15 cellular contexts compared by ENCODE assay signal in the genomic region with DNA sequence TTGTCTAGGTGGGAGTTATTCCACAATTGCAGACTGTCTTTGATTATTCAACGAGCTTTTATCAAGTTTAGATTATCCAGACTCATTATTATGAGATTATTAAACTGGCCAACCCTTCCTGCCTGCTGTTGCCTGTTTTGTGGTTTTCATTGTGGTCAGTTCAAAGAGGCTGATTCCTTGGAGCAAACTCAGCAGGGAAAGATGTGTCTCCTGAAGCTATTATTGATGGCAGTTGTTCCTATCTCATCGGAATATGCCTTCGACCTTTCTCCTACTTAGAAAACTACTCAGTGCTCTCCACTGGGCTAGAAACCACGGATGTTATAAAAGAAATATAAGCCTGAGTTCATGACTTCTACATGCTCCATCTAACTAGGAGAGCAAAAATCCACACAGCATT.
DNase-seq lines count a peak whose midpoint lies in the region; ATAC-seq and TF ChIP-seq lines count a peak whose summit lies in the region.
"Had no signal": no experiment of that assay in that cellular context is flagged by ENCODE, and none has a peak within 500 bp of the region (broad histone marks: within the 10 kb centered on the region; RNA-seq: fewer than 3 reads in every experiment).

No MANE protein-coding gene starts in this region.

- H3K9me3 Mint-ChIP-seq in immature natural killer cell = no peaks in the 10 kb centered on the region
- H3K9me3 Mint-ChIP-seq: activated naive CD4-positive, alpha-beta T cell treated with anti-CD3 and anti-CD28 coated beads, Interleukin-2, amount 10 ng/mL, durations not matched to agents 7 days and 5 days had no signal

- ATAC-seq in HG02885 (IDR thresholded peaks at IDR 0.05; ENCODE audit: poor library complexity, unreplicated experiment) (no peak), body of pancreas (no peak)
- ATAC-seq: activated CD8-positive, alpha-beta memory T cell treated with anti-CD3 and anti-CD28 coated beads, Interleukin-2, amount 10 ng/mL, durations not matched to agents 7 days and 5 days had no signal

- CTCF ChIA-PET in RWPE1 (lab: Yijun Ruan, JAX) = interaction anchor here (0.6 kb wide), 2 partner anchors 103 to 978 kb away, joined by 3 to 4 read pairs; no protein-coding TSS in a partner anchor

- H3K9ac ChIP-seq in BLaER1 treated with 17β-estradiol and CSF1 and Interleukin-3, amounts not matched to agents 10 nM and 100 nM = no peak overlapping the region

- H3K27ac ChIP-seq in BLaER1 treated with 17β-estradiol and CSF1 and Interleukin-3, amounts not matched to agents 10 nM and 100 nM = no peak overlapping the region
- no peak overlapping the region for H3K27ac ChIP-seq in RWPE1
- no peak overlapping the region for H3K27ac ChIP-seq in epithelial cell of prostate
- no peak overlapping the region for H3K27ac ChIP-seq in osteoblast (ENCODE audit: low read depth, low read length)
- no peak overlapping the region for H3K27ac ChIP-seq in body of pancreas

- POLR2A ChIA-PET in RWPE1 (lab: Yijun Ruan, JAX; ENCODE audit: low non-redundant PET) = no interaction called here

- no peaks in the 10 kb centered on the region for H3K4me1 Mint-ChIP-seq in immature natural killer cell
- H3K4me1 Mint-ChIP-seq: activated CD8-positive, alpha-beta memory T cell treated with anti-CD3 and anti-CD28 coated beads, Interleukin-2, amount 10 ng/mL, durations not matched to agents 7 days and 5 days; activated naive CD4-positive, alpha-beta T cell treated with anti-CD3 and anti-CD28 coated beads, Interleukin-2, amount 10 ng/mL, durations not matched to agents 7 days and 5 days had no signal

- H3K27me3 ChIP-seq in BLaER1 treated with 17β-estradiol and CSF1 and Interleukin-3, amounts not matched to agents 10 nM and 100 nM = no peaks in the 10 kb centered on the region
- H3K27me3 ChIP-seq in osteoblast (ENCODE audit: insufficient read depth, low read length) (no peaks in the 10 kb centered on the region), body of pancreas (no peaks in the 10 kb centered on the region)

- H3K36me3 ChIP-seq in BLaER1 treated with 17β-estradiol and CSF1 and Interleukin-3, amounts not matched to agents 10 nM and 100 nM = no peaks in the 10 kb centered on the region
- H3K36me3 ChIP-seq in osteoblast (ENCODE audit: insufficient read depth, low read length) = no peaks in the 10 kb centered on the region
- no peaks in the 10 kb centered on the region for H3K36me3 ChIP-seq in body of pancreas (replicated peaks in 1 of 2; ENCODE audit: insufficient read depth in 1 of 2, low read depth in 2 of 2)

- intact Hi-C loops in body of pancreas (cut with DNase I) = no loop called here

- peak; percentile 37 for DNase-seq in RWPE1 (ENCODE audit: low spot score)
- DNase-seq in epithelial cell of prostate (ENCODE audit: low read depth, low spot score) = peak; percentile 29
- DNase-seq in osteoblast (ENCODE audit: insufficient read length, low spot score, missing footprints) = no peak
- no peak for DNase-seq in hepatic stellate cell (ENCODE audit: low spot score)
- no peak for DNase-seq in immature natural killer cell
- no peak for DNase-seq in body of pancreas
- DNase-seq: activated CD8-positive, alpha-beta memory T cell treated with anti-CD3 and anti-CD28 coated beads, Interleukin-2, amount 10 ng/mL, durations not matched to agents 7 days and 5 days; activated naive CD4-positive, alpha-beta T cell treated with anti-CD3 and anti-CD28 coated beads, Interleukin-2, amount 10 ng/mL, durations not matched to agents 7 days and 5 days; erythroblast; NCI-H2227 treated with DMSO at 0.1 percent for 48 hours; small intestine had no signal

- H2AFZ ChIP-seq in osteoblast (ENCODE audit: low read length) = no peak overlapping the region

- no peak overlapping the region for H3K4me3 Mint-ChIP-seq in immature natural killer cell
- H3K4me3 Mint-ChIP-seq: activated CD8-positive, alpha-beta memory T cell treated with anti-CD3 and anti-CD28 coated beads, Interleukin-2, amount 10 ng/mL, durations not matched to agents 7 days and 5 days; activated naive CD4-positive, alpha-beta T cell treated with anti-CD3 and anti-CD28 coated beads, Interleukin-2, amount 10 ng/mL, durations not matched to agents 7 days and 5 days; stimulated activated naive CD8-positive, alpha-beta T cell treated with anti-CD3 and anti-CD28 coated beads, Interleukin-15, Interleukin-2, amounts not matched to agents 100 ng/mL and 50 ng/mL, for 24 hours had no signal

- H3K4me2 ChIP-seq in BLaER1 treated with 17β-estradiol and CSF1 and Interleukin-3, amounts not matched to agents 10 nM and 100 nM = peak overlapping the region in 10 of 11 experiments; percentile 2 to 49 (median 18); a peak in 11 of 22 replicates
- H3K4me2 ChIP-seq in osteoblast (ENCODE audit: insufficient read depth, low read length) = peak overlapping the region; percentile 41

- H3K36me3 Mint-ChIP-seq in immature natural killer cell = no peaks in the 10 kb centered on the region
- H3K36me3 Mint-ChIP-seq: activated CD8-positive, alpha-beta memory T cell treated with anti-CD3 and anti-CD28 coated beads, Interleukin-2, amount 10 ng/mL, durations not matched to agents 7 days and 5 days; activated naive CD4-positive, alpha-beta T cell treated with anti-CD3 and anti-CD28 coated beads, Interleukin-2, amount 10 ng/mL, durations not matched to agents 7 days and 5 days had no signal

- H3K79me2 ChIP-seq in osteoblast (ENCODE audit: insufficient read depth, low read length) = no peaks in the 10 kb centered on the region

- H3K9me3 ChIP-seq in BLaER1 treated with 17β-estradiol and CSF1 and Interleukin-3, amounts not matched to agents 10 nM and 100 nM (replicated peaks in 1 of 11) = peaks cover 0 to 16% (median 8%) of the 10 kb centered on the region in 11 experiments; a peak in 8 of 22 replicates
- H3K9me3 ChIP-seq in osteoblast (ENCODE audit: low read depth, low read length) (no peaks in the 10 kb centered on the region), body of pancreas (no peaks in the 10 kb centered on the region)

- no peak overlapping the region for H3K27ac Mint-ChIP-seq in immature natural killer cell
- H3K27ac Mint-ChIP-seq: activated CD8-positive, alpha-beta memory T cell treated with anti-CD3 and anti-CD28 coated beads, Interleukin-2, amount 10 ng/mL, durations not matched to agents 7 days and 5 days; activated naive CD4-positive, alpha-beta T cell treated with anti-CD3 and anti-CD28 coated beads, Interleukin-2, amount 10 ng/mL, durations not matched to agents 7 days and 5 days; stimulated activated naive CD8-positive, alpha-beta T cell treated with anti-CD3 and anti-CD28 coated beads, Interleukin-15, Interleukin-2, amounts not matched to agents 100 ng/mL and 50 ng/mL, for 24 hours had no signal

- H3K4me1 ChIP-seq in BLaER1 treated with 17β-estradiol and CSF1 and Interleukin-3, amounts not matched to agents 10 nM and 100 nM = peaks cover 6 to 20% (median 12%) of the 10 kb centered on the region in 10 experiments; a peak in 16 of 20 replicates
- H3K4me1 ChIP-seq in osteoblast (ENCODE audit: insufficient read depth, low read length) (peaks cover 35% of the 10 kb centered on the region), body of pancreas (no peaks in the 10 kb centered on the region)

- peaks cover 1 to 6% (median 2%) of the 10 kb centered on the region in 3 donors for H3K27me3 Mint-ChIP-seq in immature natural killer cell (ENCODE audit: low read depth in 3 of 3)
- H3K27me3 Mint-ChIP-seq: activated CD8-positive, alpha-beta memory T cell treated with anti-CD3 and anti-CD28 coated beads, Interleukin-2, amount 10 ng/mL, durations not matched to agents 7 days and 5 days had no signal

- H4K20me1 ChIP-seq in BLaER1 treated with 17β-estradiol and CSF1 and Interleukin-3, amounts not matched to agents 10 nM and 100 nM = no peaks in the 10 kb centered on the region
- no peaks in the 10 kb centered on the region for H4K20me1 ChIP-seq in osteoblast (ENCODE audit: insufficient read depth, low read length)

- H3K4me3 ChIP-seq in BLaER1 treated with 17β-estradiol and CSF1 and Interleukin-3, amounts not matched to agents 10 nM and 100 nM = no peak overlapping the region
- H3K4me3 ChIP-seq in osteoblast (ENCODE audit: insufficient read depth, low read length) (no peak overlapping the region), body of pancreas (no peak overlapping the region)
- H3K4me3 ChIP-seq: lung had no signal

- 46 to 60% methylated on average over 4 of the region's 4 CpGs for WGBS in body of pancreas, 2 donors

- no peak for TF ChIP-seq POLR2A in body of pancreas (IDR thresholded peaks at IDR 0.05)

- TF ChIP-seq CTCF in RWPE1 (conservative IDR thresholded peaks at IDR 0.05; ENCODE audit: low read depth) = no peak
- TF ChIP-seq CTCF in osteoblast (IDR thresholded peaks at IDR 0.05; ENCODE audit: extremely low read depth, low read depth, low read length) = no peak
- TF ChIP-seq CTCF in body of pancreas (IDR thresholded peaks at IDR 0.05) = no peak

Comparison
In these comparisons a context has a peak if more than half of its experiments do, and no peak if none do; other contexts are left out.
1. DNase-seq: peak in RWPE1 (single experiment) and epithelial cell of prostate (single experiment); none in osteoblast (single experiment), hepatic stellate cell (single experiment), immature natural killer cell (0 of 3) and body of pancreas (0 of 4).